In genomic region chr10:113572520-113573290, GRCh38 we compare ENCODE assay signal across 38 cellular contexts. TPM values are rescaled to one million over a fixed set of nuclear protein-coding genes. Genes with fewer than 3 reads are reported as not detected.
"Had no signal": no experiment of that assay in that cellular context is flagged by ENCODE, and none has a peak within 500 bp of the region (broad histone marks: within the 10 kb centered on the region; RNA-seq: fewer than 3 reads in every experiment).

No MANE protein-coding gene starts in this region.

- H3K9me3 ChIP-seq: colonic mucosa, esophagus muscularis mucosa, heart left ventricle, mucosa of descending colon, prostate gland, right atrium auricular region, suprapubic skin, thyroid gland had no signal

- H3K4me1 ChIP-seq: colonic mucosa, esophagus muscularis mucosa, foreskin keratinocyte, gastroesophageal sphincter, heart left ventricle, parathyroid adenoma, prostate gland, right atrium auricular region, suprapubic skin, thyroid gland had no signal

- H2AFZ ChIP-seq: hepatocyte, parathyroid adenoma had no signal

- ATAC-seq: foreskin keratinocyte; gastroesophageal sphincter; heart left ventricle; left colon; mucosa of descending colon; natural killer cell treated with Interleukin-12 subunit alpha and Interleukin-12 subunit beta and Interleukin-15 and Interleukin-18, amount 100 ng/mL, for 72 hours; sciatic nerve; stimulated activated naive CD8-positive, alpha-beta T cell treated with anti-CD3 and anti-CD28 coated beads, Interleukin-15, amount 100 ng/mL, for 72 hours had no signal

- H3K36me3 Mint-ChIP-seq: immature natural killer cell; memory B cell; mesothelial cell of epicardium; naive B cell; natural killer cell treated with Interleukin-12 subunit alpha and Interleukin-12 subunit beta and Interleukin-15 and Interleukin-18, amount 100 ng/mL, for 72 hours had no signal

- DNase-seq: colonic mucosa; effector CD8-positive, alpha-beta T cell; foreskin keratinocyte; heart left ventricle; immature natural killer cell; islet precursor cell; kidney glomerular epithelial cell; left colon; mucosa of descending colon; naive B cell; stimulated activated CD4-positive, alpha-beta T cell treated with anti-CD3 and anti-CD28 coated beads, Interleukin-12 subunit alpha, Interleukin-12 subunit beta, amount 100 ng/mL, for 4 hours; stimulated activated CD4-positive, alpha-beta T cell treated with anti-CD3 and anti-CD28 coated beads, Interleukin-1b, Interleukin-23, amount 100 ng/mL, for 48 hours; stimulated activated CD4-positive, alpha-beta T cell treated with anti-CD3 and anti-CD28 coated beads, Interleukin-4, amount 100 ng/mL, for 1 hour; stimulated activated CD8-positive, alpha-beta memory T cell treated with anti-CD3 and anti-CD28 coated beads, Interleukin-4, amount 100 ng/mL, for 48 hours; stimulated activated naive CD4-positive, alpha-beta T cell; stimulated activated naive CD8-positive, alpha-beta T cell treated with anti-CD3 and anti-CD28 coated beads, Interleukin-15, amount 100 ng/mL, for 72 hours; thyroid gland; trophoblast cell had no signal

- H3K36me3 ChIP-seq: colonic mucosa, esophagus muscularis mucosa, gastroesophageal sphincter, heart left ventricle, prostate gland, right atrium auricular region, suprapubic skin, thyroid gland had no signal

- H3K27ac ChIP-seq: colonic mucosa, esophagus muscularis mucosa, foreskin keratinocyte, gastroesophageal sphincter, heart left ventricle, hepatocyte, parathyroid adenoma, prostate gland, right atrium auricular region, suprapubic skin, thyroid gland had no signal

- H3K27me3 ChIP-seq: colonic mucosa, esophagus muscularis mucosa, gastroesophageal sphincter, heart left ventricle, hepatocyte, right atrium auricular region, thyroid gland had no signal

- H3K9me3 Mint-ChIP-seq: dendritic cell treated with granulocyte-macrophage colony-stimulating factor and Interleukin-4, amounts not matched to agents 40 ng/mL and 50 ng/mL, for 4 days; memory B cell; mesothelial cell of epicardium; naive B cell; natural killer cell treated with Interleukin-12 subunit alpha and Interleukin-12 subunit beta and Interleukin-15 and Interleukin-18, amount 100 ng/mL, for 72 hours; neural crest cell; stimulated activated naive CD8-positive, alpha-beta T cell treated with anti-CD3 and anti-CD28 coated beads, Interleukin-15, amount 100 ng/mL, for 72 hours had no signal

- H3K4me2 ChIP-seq: hepatocyte, smooth muscle cell had no signal

- H3K4me3 Mint-ChIP-seq: dendritic cell treated with granulocyte-macrophage colony-stimulating factor and Interleukin-4, amounts not matched to agents 40 ng/mL and 50 ng/mL, for 4 days; immature natural killer cell; memory B cell; mesothelial cell of epicardium; naive B cell; natural killer cell treated with Interleukin-12 subunit alpha and Interleukin-12 subunit beta and Interleukin-15 and Interleukin-18, amount 100 ng/mL, for 72 hours; neural crest cell; stimulated activated naive CD8-positive, alpha-beta T cell treated with anti-CD3 and anti-CD28 coated beads, Interleukin-15, amount 100 ng/mL, for 72 hours had no signal

- H3K9ac ChIP-seq: parathyroid adenoma had no signal

- H3K27ac Mint-ChIP-seq: dendritic cell treated with granulocyte-macrophage colony-stimulating factor and Interleukin-4, amounts not matched to agents 40 ng/mL and 50 ng/mL, for 4 days; immature natural killer cell; memory B cell; mesothelial cell of epicardium; naive B cell; natural killer cell treated with Interleukin-12 subunit alpha and Interleukin-12 subunit beta and Interleukin-15 and Interleukin-18, amount 100 ng/mL, for 72 hours; stimulated activated naive CD8-positive, alpha-beta T cell treated with anti-CD3 and anti-CD28 coated beads, Interleukin-15, amount 100 ng/mL, for 72 hours had no signal

- H3K79me2 ChIP-seq: hepatocyte, parathyroid adenoma had no signal

- H3K4me1 Mint-ChIP-seq: immature natural killer cell; memory B cell; naive B cell; neural crest cell; stimulated activated naive CD8-positive, alpha-beta T cell treated with anti-CD3 and anti-CD28 coated beads, Interleukin-15, amount 100 ng/mL, for 72 hours had no signal

- H3K4me3 ChIP-seq: colonic mucosa, esophagus muscularis mucosa, gastroesophageal sphincter, heart left ventricle, hepatocyte, lung, mucosa of descending colon, prostate gland, right atrium auricular region, smooth muscle cell, suprapubic skin, thyroid gland had no signal

- H3K27me3 Mint-ChIP-seq: natural killer cell treated with Interleukin-12 subunit alpha and Interleukin-12 subunit beta and Interleukin-15 and Interleukin-18, amount 100 ng/mL, for 72 hours; stimulated activated naive CD8-positive, alpha-beta T cell treated with anti-CD3 and anti-CD28 coated beads, Interleukin-15, amount 100 ng/mL, for 72 hours had no signal

RNA-seq across cellular contexts. Expression of gene HABP2, which starts 19.9 kb away (rescaled TPM):
- total RNA-seq: chondrocyte; endothelial cell of umbilical vein; esophagus muscularis mucosa; fibroblast of lung; foreskin keratinocyte; gastroesophageal sphincter; left colon; mesothelial cell of epicardium; mucosa of descending colon; natural killer cell treated with Interleukin-12 subunit alpha and Interleukin-12 subunit beta and Interleukin-15 and Interleukin-18, amount 100 ng/mL, for 72 hours; neural crest cell; osteoblast; right atrium auricular region; sciatic nerve; smooth muscle cell; thyroid gland; urinary bladder had no signal
- polyA plus RNA-seq: fibroblast of lung, foreskin keratinocyte, immature natural killer cell had no signal
